ENCODE assay signal across 1 cellular context in the genomic region with DNA sequence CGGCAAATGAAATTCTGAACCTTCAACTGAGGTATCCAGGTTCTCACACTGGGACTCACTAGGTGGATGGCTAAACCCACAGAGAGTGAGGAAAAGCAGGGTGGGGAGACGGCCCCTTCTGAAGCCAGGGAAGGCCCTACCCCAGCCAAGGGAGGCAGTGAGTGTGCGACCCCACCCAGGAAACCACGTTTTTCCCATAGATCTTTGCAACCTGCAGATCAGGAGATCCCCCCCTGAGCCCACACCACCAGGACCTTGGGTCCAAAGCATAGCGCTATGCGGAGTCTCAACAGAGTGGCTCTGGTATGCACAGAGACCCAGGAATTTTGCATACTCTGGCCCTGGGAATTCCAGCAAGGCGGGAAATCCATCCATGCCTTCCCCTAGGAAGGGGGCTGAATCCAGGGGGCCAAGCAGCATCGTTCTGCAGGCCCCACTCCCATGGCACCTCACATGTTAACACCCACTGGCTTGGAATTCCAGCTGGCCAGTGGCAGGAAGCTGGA.
TF ChIP-seq lines count a peak whose summit lies in the region.

No MANE protein-coding gene starts in this region.

TF ChIP-seq in HepG2, 621 proteins besides CTCF, POLR2A, EP300 and RAD21 (continued from another document and continues in another):
- TF ChIP-seq, protein P1, sequence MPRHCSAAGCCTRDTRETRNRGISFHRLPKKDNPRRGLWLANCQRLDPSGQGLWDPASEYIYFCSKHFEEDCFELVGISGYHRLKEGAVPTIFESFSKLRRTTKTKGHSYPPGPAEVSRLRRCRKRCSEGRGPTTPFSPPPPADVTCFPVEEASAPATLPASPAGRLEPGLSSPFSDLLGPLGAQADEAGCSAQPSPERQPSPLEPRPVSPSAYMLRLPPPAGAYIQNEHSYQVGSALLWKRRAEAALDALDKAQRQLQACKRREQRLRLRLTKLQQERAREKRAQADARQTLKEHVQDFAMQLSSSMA (CRISPR knock-in tag; IDR thresholded peaks at IDR 0.05) = 0 out of 2 replicates have a peak, but pooled peaks have one; percentile 25
- TF ChIP-seq GLI4 (CRISPR knock-in tag; IDR thresholded peaks at IDR 0.05; ENCODE audit: borderline replicate concordance) (no peak), FOXO1 (CRISPR knock-in tag; IDR thresholded peaks at IDR 0.05) (no peak), TSC22D2 (CRISPR knock-in tag; IDR thresholded peaks at IDR 0.05; ENCODE audit: borderline replicate concordance) (no peak), ZNF510 (CRISPR knock-in tag; IDR thresholded peaks at IDR 0.05; ENCODE audit: low read depth) (no peak), RFX5 (IDR thresholded peaks at IDR 0.05; ENCODE audit: low read depth, low read length) (no peak), FOXA1 (IDR thresholded peaks at IDR 0.05) (no peak), FOXA1 (CRISPR knock-in tag; IDR thresholded peaks at IDR 0.05) (no peak), MZF1 (CRISPR knock-in tag; IDR thresholded peaks at IDR 0.05; ENCODE audit: borderline replicate concordance) (no peak), SRF (IDR thresholded peaks at IDR 0.05; ENCODE audit: low read depth, low read length) (no peak), ZNF780A (CRISPR knock-in tag; IDR thresholded peaks at IDR 0.05) (no peak), ZNF761 (CRISPR knock-in tag; conservative IDR thresholded peaks at IDR 0.05) (no peak), MTA1 (CRISPR knock-in tag; IDR thresholded peaks at IDR 0.05; ENCODE audit: borderline replicate concordance) (peak; percentile 67; the same call in 1 of the 2 replicates), ZNF441 (CRISPR knock-in tag; IDR thresholded peaks at IDR 0.05; ENCODE audit: borderline replicate concordance) (no peak), GABPB1 (CRISPR knock-in tag; IDR thresholded peaks at IDR 0.05) (no peak), FOSL1 (CRISPR knock-in tag; IDR thresholded peaks at IDR 0.05; ENCODE audit: borderline replicate concordance) (no peak), GATAD2A (CRISPR knock-in tag; IDR thresholded peaks at IDR 0.05) (no peak), ETV6 (CRISPR knock-in tag; conservative IDR thresholded peaks at IDR 0.05) (no peak), FOXJ3 (CRISPR knock-in tag; IDR thresholded peaks at IDR 0.05; ENCODE audit: borderline replicate concordance) (no peak), PAWR (CRISPR knock-in tag; IDR thresholded peaks at IDR 0.05; ENCODE audit: borderline replicate concordance) (no peak), TOE1 (CRISPR knock-in tag; IDR thresholded peaks at IDR 0.05) (no peak), SNAPC2 (CRISPR knock-in tag; IDR thresholded peaks at IDR 0.05) (no peak), ZNF34 (CRISPR knock-in tag; IDR thresholded peaks at IDR 0.05; ENCODE audit: borderline replicate concordance) (no peak), ZNF383 (CRISPR knock-in tag; IDR thresholded peaks at IDR 0.05; ENCODE audit: borderline replicate concordance) (no peak), SAFB2 (CRISPR knock-in tag; IDR thresholded peaks at IDR 0.05; ENCODE audit: borderline replicate concordance, low read depth) (no peak), THYN1 (CRISPR knock-in tag; IDR thresholded peaks at IDR 0.05; ENCODE audit: borderline replicate concordance, low read depth) (no peak), FIP1L1 (IDR thresholded peaks at IDR 0.05; ENCODE audit: borderline replicate concordance, insufficient read depth, low read depth, low read length) (no peak), MAZ (IDR thresholded peaks at IDR 0.05; ENCODE audit: borderline replicate concordance, low read depth, low read length) (no peak), MAZ (CRISPR knock-in tag; IDR thresholded peaks at IDR 0.05; ENCODE audit: low read depth) (no peak), U2AF1 (optimal IDR thresholded peaks at IDR 0.05; ENCODE audit: low read depth, low read length) (no peak), ZBTB8A (CRISPR knock-in tag; IDR thresholded peaks at IDR 0.05; ENCODE audit: borderline replicate concordance, low read depth) (no peak), HHEX (CRISPR knock-in tag; IDR thresholded peaks at IDR 0.05) (no peak), ELF4 (CRISPR knock-in tag; IDR thresholded peaks at IDR 0.05; ENCODE audit: borderline replicate concordance) (no peak), ZNF337 (CRISPR knock-in tag; IDR thresholded peaks at IDR 0.05; ENCODE audit: borderline replicate concordance, low read depth) (no peak), RFX1 (IDR thresholded peaks at IDR 0.05) (no peak), ZNF30 (CRISPR knock-in tag; IDR thresholded peaks at IDR 0.05) (no peak), ZNF670 (CRISPR knock-in tag; IDR thresholded peaks at IDR 0.05; ENCODE audit: borderline replicate concordance) (no peak), NKX3-1 (CRISPR knock-in tag; IDR thresholded peaks at IDR 0.05) (0 out of 2 replicates have a peak, but pooled peaks have one; percentile 24), ZNF33A (CRISPR knock-in tag; IDR thresholded peaks at IDR 0.05; ENCODE audit: borderline replicate concordance) (0 out of 2 replicates have a peak, but pooled peaks have one; percentile 40), ZNF788 (CRISPR knock-in tag; IDR thresholded peaks at IDR 0.05; ENCODE audit: borderline replicate concordance) (no peak), AGO2 (optimal IDR thresholded peaks at IDR 0.05; ENCODE audit: low read depth, low read length) (no peak), CHD2 (IDR thresholded peaks at IDR 0.05; ENCODE audit: low read depth, low read length) (no peak), SP140L (CRISPR knock-in tag; IDR thresholded peaks at IDR 0.05; ENCODE audit: borderline replicate concordance) (no peak), ETV5 (CRISPR knock-in tag; IDR thresholded peaks at IDR 0.05; ENCODE audit: borderline replicate concordance) (no peak), TBP (CRISPR knock-in tag; IDR thresholded peaks at IDR 0.05) (no peak), RBAK (CRISPR knock-in tag; IDR thresholded peaks at IDR 0.05) (no peak), ZNF460 (CRISPR knock-in tag; IDR thresholded peaks at IDR 0.05; ENCODE audit: borderline replicate concordance) (no peak), RXRA (CRISPR knock-in tag; IDR thresholded peaks at IDR 0.05) (no peak)
- TF ChIP-seq, protein P2, sequence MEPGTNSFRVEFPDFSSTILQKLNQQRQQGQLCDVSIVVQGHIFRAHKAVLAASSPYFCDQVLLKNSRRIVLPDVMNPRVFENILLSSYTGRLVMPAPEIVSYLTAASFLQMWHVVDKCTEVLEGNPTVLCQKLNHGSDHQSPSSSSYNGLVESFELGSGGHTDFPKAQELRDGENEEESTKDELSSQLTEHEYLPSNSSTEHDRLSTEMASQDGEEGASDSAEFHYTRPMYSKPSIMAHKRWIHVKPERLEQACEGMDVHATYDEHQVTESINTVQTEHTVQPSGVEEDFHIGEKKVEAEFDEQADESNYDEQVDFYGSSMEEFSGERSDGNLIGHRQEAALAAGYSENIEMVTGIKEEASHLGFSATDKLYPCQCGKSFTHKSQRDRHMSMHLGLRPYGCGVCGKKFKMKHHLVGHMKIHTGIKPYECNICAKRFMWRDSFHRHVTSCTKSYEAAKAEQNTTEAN (CRISPR knock-in tag; conservative IDR thresholded peaks at IDR 0.05) = no peak
- TF ChIP-seq, protein P3, sequence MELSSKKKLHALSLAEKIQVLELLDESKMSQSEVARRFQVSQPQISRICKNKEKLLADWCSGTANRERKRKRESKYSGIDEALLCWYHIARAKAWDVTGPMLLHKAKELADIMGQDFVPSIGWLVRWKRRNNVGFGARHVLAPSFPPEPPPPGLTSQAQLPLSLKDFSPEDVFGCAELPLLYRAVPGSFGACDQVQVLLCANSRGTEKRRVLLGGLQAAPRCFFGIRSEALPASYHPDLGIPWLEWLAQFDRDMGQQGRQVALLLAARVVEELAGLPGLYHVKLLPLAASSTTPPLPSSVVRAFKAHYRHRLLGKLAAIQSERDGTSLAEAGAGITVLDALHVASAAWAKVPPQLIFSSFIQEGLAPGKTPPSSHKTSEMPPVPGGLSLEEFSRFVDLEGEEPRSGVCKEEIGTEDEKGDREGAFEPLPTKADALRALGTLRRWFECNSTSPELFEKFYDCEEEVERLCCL (CRISPR knock-in tag; IDR thresholded peaks at IDR 0.05; ENCODE audit: borderline replicate concordance) = no peak
- TF ChIP-seq, protein P4, sequence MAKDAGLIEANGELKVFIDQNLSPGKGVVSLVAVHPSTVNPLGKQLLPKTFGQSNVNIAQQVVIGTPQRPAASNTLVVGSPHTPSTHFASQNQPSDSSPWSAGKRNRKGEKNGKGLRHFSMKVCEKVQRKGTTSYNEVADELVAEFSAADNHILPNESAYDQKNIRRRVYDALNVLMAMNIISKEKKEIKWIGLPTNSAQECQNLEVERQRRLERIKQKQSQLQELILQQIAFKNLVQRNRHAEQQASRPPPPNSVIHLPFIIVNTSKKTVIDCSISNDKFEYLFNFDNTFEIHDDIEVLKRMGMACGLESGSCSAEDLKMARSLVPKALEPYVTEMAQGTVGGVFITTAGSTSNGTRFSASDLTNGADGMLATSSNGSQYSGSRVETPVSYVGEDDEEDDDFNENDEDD (CRISPR knock-in tag; IDR thresholded peaks at IDR 0.05; ENCODE audit: borderline replicate concordance) = 0 out of 2 replicates have a peak, but pooled peaks have one; percentile 20
- TF ChIP-seq, protein P5, sequence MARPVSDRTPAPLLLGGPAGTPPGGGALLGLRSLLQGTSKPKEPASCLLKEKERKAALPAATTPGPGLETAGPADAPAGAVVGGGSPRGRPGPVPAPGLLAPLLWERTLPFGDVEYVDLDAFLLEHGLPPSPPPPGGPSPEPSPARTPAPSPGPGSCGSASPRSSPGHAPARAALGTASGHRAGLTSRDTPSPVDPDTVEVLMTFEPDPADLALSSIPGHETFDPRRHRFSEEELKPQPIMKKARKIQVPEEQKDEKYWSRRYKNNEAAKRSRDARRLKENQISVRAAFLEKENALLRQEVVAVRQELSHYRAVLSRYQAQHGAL (CRISPR knock-in tag; IDR thresholded peaks at IDR 0.05; ENCODE audit: not compliant biosample characterization) = no peak
- TF ChIP-seq, protein P6, sequence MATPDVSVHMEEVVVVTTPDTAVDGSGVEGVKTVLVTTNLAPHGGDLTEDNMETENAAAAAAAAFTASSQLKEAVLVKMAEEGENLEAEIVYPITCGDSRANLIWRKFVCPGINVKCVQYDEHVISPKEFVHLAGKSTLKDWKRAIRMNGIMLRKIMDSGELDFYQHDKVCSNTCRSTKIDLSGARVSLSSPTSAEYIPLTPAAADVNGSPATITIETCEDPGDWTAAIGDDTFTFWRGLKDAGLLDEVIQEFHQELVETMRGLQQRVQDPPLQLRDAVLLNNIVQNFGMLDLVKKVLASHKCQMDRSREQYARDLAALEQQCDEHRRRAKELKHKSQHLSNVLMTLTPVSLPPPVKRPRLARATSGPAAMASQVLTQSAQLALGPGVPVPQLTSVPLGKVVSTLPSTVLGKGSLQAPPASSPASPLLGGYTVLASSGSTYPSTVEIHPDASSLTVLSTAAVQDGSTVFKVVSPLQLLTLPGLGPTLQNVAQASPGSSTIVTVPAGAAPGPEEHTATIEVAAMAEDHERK (CRISPR knock-in tag; IDR thresholded peaks at IDR 0.05; ENCODE audit: low read depth) = no peak
- TF ChIP-seq, protein P7, sequence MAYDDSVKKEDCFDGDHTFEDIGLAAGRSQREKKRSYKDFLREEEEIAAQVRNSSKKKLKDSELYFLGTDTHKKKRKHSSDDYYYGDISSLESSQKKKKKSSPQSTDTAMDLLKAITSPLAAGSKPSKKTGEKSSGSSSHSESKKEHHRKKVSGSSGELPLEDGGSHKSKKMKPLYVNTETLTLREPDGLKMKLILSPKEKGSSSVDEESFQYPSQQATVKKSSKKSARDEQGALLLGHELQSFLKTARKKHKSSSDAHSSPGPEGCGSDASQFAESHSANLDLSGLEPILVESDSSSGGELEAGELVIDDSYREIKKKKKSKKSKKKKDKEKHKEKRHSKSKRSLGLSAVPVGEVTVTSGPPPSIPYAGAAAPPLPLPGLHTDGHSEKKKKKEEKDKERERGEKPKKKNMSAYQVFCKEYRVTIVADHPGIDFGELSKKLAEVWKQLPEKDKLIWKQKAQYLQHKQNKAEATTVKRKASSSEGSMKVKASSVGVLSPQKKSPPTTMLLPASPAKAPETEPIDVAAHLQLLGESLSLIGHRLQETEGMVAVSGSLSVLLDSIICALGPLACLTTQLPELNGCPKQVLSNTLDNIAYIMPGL (CRISPR knock-in tag; IDR thresholded peaks at IDR 0.05; ENCODE audit: borderline replicate concordance in 1 of 2, low read depth in 1 of 2) = no peak
- TF ChIP-seq, protein P8, sequence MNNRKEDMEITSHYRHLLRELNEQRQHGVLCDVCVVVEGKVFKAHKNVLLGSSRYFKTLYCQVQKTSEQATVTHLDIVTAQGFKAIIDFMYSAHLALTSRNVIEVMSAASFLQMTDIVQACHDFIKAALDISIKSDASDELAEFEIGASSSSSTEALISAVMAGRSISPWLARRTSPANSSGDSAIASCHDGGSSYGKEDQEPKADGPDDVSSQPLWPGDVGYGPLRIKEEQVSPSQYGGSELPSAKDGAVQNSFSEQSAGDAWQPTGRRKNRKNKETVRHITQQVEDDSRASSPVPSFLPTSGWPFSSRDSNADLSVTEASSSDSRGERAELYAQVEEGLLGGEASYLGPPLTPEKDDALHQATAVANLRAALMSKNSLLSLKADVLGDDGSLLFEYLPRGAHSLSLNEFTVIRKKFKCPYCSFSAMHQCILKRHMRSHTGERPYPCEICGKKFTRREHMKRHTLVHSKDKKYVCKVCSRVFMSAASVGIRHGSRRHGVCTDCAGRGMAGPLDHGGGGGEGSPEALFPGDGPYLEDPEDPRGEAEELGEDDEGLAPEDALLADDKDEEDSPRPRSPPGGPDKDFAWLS (CRISPR knock-in tag; IDR thresholded peaks at IDR 0.05; ENCODE audit: borderline replicate concordance) = no peak
- TF ChIP-seq, protein P9, sequence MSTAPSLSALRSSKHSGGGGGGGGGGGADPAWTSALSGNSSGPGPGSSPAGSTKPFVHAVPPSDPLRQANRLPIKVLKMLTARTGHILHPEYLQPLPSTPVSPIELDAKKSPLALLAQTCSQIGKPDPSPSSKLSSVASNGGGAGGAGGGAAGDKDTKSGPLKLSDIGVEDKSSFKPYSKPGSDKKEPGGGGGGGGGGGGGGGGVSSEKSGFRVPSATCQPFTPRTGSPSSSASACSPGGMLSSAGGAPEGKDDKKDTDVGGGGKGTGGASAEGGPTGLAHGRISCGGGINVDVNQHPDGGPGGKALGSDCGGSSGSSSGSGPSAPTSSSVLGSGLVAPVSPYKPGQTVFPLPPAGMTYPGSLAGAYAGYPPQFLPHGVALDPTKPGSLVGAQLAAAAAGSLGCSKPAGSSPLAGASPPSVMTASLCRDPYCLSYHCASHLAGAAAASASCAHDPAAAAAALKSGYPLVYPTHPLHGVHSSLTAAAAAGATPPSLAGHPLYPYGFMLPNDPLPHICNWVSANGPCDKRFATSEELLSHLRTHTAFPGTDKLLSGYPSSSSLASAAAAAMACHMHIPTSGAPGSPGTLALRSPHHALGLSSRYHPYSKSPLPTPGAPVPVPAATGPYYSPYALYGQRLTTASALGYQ (CRISPR knock-in tag; IDR thresholded peaks at IDR 0.05) = no peak
- TF ChIP-seq, protein P10, sequence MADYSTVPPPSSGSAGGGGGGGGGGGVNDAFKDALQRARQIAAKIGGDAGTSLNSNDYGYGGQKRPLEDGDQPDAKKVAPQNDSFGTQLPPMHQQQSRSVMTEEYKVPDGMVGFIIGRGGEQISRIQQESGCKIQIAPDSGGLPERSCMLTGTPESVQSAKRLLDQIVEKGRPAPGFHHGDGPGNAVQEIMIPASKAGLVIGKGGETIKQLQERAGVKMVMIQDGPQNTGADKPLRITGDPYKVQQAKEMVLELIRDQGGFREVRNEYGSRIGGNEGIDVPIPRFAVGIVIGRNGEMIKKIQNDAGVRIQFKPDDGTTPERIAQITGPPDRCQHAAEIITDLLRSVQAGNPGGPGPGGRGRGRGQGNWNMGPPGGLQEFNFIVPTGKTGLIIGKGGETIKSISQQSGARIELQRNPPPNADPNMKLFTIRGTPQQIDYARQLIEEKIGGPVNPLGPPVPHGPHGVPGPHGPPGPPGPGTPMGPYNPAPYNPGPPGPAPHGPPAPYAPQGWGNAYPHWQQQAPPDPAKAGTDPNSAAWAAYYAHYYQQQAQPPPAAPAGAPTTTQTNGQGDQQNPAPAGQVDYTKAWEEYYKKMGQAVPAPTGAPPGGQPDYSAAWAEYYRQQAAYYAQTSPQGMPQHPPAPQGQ (CRISPR knock-in tag; IDR thresholded peaks at IDR 0.05; ENCODE audit: borderline replicate concordance) = no peak
